ENCODE assay signal across 8 cellular contexts in genomic region chr19:34364462-34364829, GRCh38. TPM values are rescaled to one million over a fixed set of nuclear protein-coding genes. Genes with fewer than 3 reads are reported as not detected.
DNase-seq lines count a peak whose midpoint lies in the region; ATAC-seq, FAIRE-seq and TF ChIP-seq lines count a peak whose summit lies in the region.

No MANE protein-coding gene starts in this region.

- H3K27ac ChIP-seq in GM12878 (ENCODE audit: control insufficient read depth, insufficient read depth) = peak overlapping the region; percentile 43; the same call in 1 of the 2 replicates
- H3K27ac ChIP-seq in lower lobe of right lung = peak overlapping the region; percentile 87
- H3K27ac ChIP-seq in transverse colon = peak overlapping the region; percentile 87 to 91 (median 90)

- DNase-seq in activated naive CD4-positive, alpha-beta T cell treated with anti-CD3 and anti-CD28 coated beads, Interleukin-2, amount 10 ng/mL, durations not matched to agents 7 days and 5 days = no peak
- DNase-seq in activated naive CD4-positive, alpha-beta T cell (lab: John Stamatoyannopoulos, UW) = no peak
- DNase-seq in GM12878 (ENCODE audit: low read depth, low spot score) (no peak), lower lobe of right lung (no peak), transverse colon (no peak)

- peaks cover 4% of the 10 kb centered on the region; the same call in 1 of the 2 replicates for H4K20me1 ChIP-seq in GM12878 (ENCODE audit: control insufficient read depth, insufficient read depth)

- TF ChIP-seq CTCF in GM12878 (IDR thresholded peaks at IDR 0.05 in 2 of 3, conservative IDR thresholded peaks at IDR 0.05 in 1 of 3; ENCODE audit: control insufficient read depth in 2 of 3, extremely low read depth in 1 of 3, insufficient read depth in 1 of 3, low read depth in 3 of 3, low read length in 3 of 3) (no peak), lower lobe of right lung (IDR thresholded peaks at IDR 0.05) (no peak), transverse colon (IDR thresholded peaks at IDR 0.05) (no peak)

- in situ Hi-C loops in GM12878 (cut with MboI) (no loop called here), transverse colon (cut with MboI; ENCODE audit: low pct_ligation_motif_present in 1 of 4, low pct_unique_long_range_greater_than_20kb in 1 of 4, low sequenced_read_pairs in 3 of 4) (no loop called here)

- H3K9me3 ChIP-seq in GM12878 (replicated peaks; ENCODE audit: control insufficient read depth, insufficient read depth, low read length) (no peaks in the 10 kb centered on the region), lower lobe of right lung (no peaks in the 10 kb centered on the region), transverse colon (no peaks in the 10 kb centered on the region)

- RAD21 ChIA-PET in GM12878 (lab: Charles Lee; ENCODE audit: unreplicated experiment) = interaction anchor here (1.3 kb wide), 2 partner anchors 66 to 68 kb away, joined by 4 to 5 read pairs; no protein-coding TSS in a partner anchor

- peaks cover 44% of the 10 kb centered on the region for H3K79me2 ChIP-seq in GM12878 (ENCODE audit: control insufficient read depth, insufficient read depth, low read length)

- intact Hi-C loops in GM12878 (cut with micrococcal nuclease; ENCODE audit: unreplicated experiment) (no loop called here), lower lobe of right lung (cut with DNase I) (no loop called here), transverse colon (cut with DNase I; ENCODE audit: low total_unique reads) (no loop called here)

- H3K9me3 Mint-ChIP-seq in activated naive CD4-positive, alpha-beta T cell treated with anti-CD3 and anti-CD28 coated beads, Interleukin-2, amount 10 ng/mL, durations not matched to agents 7 days and 5 days = no peaks in the 10 kb centered on the region

- WGBS in GM12878 (ENCODE audit: insufficient coverage, insufficient replicate concordance, low lambda C conversion rate, missing lambda C conversion rate) = 74% methylated on average over 11 of the region's 11 CpGs
- 54 to 64% methylated on average over 5 to 11 of the region's 11 CpGs for WGBS in transverse colon (ENCODE audit: low coverage in 1 of 2), 2 donors

- H3K4me3 ChIP-seq in GM12878 = peak overlapping the region; percentile 73
- peak overlapping the region; percentile 99 for H3K4me3 ChIP-seq in lower lobe of right lung
- peak overlapping the region in 3 of 4 donors; percentile 89 to 91 (median 90) for H3K4me3 ChIP-seq in transverse colon

- CTCF ChIA-PET in activated naive CD4-positive, alpha-beta T cell treated with anti-CD3 and anti-CD28 coated beads, Interleukin-2, amount 10 ng/mL, durations not matched to agents 7 days and 5 days (lab: Charles Lee) = interaction anchor here (1.3 kb wide), 1 partner anchor 13 kb away, joined by 3 read pairs; no protein-coding TSS in a partner anchor
- CTCF ChIA-PET in GM12878 (lab: Yijun Ruan, JAX) = no interaction called here

- no peak for ATAC-seq in GM12878
- no peak for ATAC-seq in lower lobe of right lung
- no peak for ATAC-seq in GM21717 (IDR thresholded peaks at IDR 0.05; ENCODE audit: unreplicated experiment)
- ATAC-seq in HG03045 (IDR thresholded peaks at IDR 0.05; ENCODE audit: unreplicated experiment) = no peak
- ATAC-seq in HG03469 (IDR thresholded peaks at IDR 0.05; ENCODE audit: unreplicated experiment) = no peak

- SMC1A ChIA-PET in GM12878 (lab: Charles Lee; ENCODE audit: uncharacterized antibody, unreplicated experiment) = interaction anchor here (1.1 to 1.2 kb wide), 3 partner anchors 8 to 67 kb away, joined by 3 to 5 read pairs (median 3); no protein-coding TSS in a partner anchor

- peak overlapping the region; percentile 100 for H3K4me3 Mint-ChIP-seq in activated naive CD4-positive, alpha-beta T cell treated with anti-CD3 and anti-CD28 coated beads, Interleukin-2, amount 10 ng/mL, durations not matched to agents 7 days and 5 days

- peaks cover 33% of the 10 kb centered on the region for H3K36me3 Mint-ChIP-seq in activated naive CD4-positive, alpha-beta T cell treated with anti-CD3 and anti-CD28 coated beads, Interleukin-2, amount 10 ng/mL, durations not matched to agents 7 days and 5 days

- TF ChIP-seq POLR2A in GM12878 (IDR thresholded peaks at IDR 0.05; ENCODE audit: low read depth, low read length) (no peak), transverse colon (IDR thresholded peaks at IDR 0.05) (no peak)

- H3K9ac ChIP-seq in GM12878 (ENCODE audit: control insufficient read depth, insufficient read depth, low read length) = peak overlapping the region; percentile 49; the same call in 1 of the 2 replicates

- H3K27ac Mint-ChIP-seq in activated naive CD4-positive, alpha-beta T cell treated with anti-CD3 and anti-CD28 coated beads, Interleukin-2, amount 10 ng/mL, durations not matched to agents 7 days and 5 days = peak overlapping the region; percentile 91

- no peak for TF ChIP-seq RAD21 in GM12878 (IDR thresholded peaks at IDR 0.05; ENCODE audit: insufficient read depth, low read depth, low read length)

- POLR2A ChIA-PET in GM12878 (lab: Charles Lee) = interaction anchor here (0.6 to 1.0 kb wide), 2 partner anchors 30 to 124 kb away, joined by 3 to 4 read pairs; no protein-coding TSS in a partner anchor

- H3K4me1 ChIP-seq in GM12878 (ENCODE audit: control insufficient read depth, insufficient read depth, low read length) = peaks cover 22% of the 10 kb centered on the region
- peaks cover 27% of the 10 kb centered on the region for H3K4me1 ChIP-seq in lower lobe of right lung
- peaks cover 11 to 33% (median 26%) of the 10 kb centered on the region in 4 donors for H3K4me1 ChIP-seq in transverse colon

- H3K36me3 ChIP-seq in GM12878 (ENCODE audit: control insufficient read depth in 2 of 2, insufficient read depth in 2 of 2, low read length in 1 of 2) = peaks cover 6 to 24% of the 10 kb centered on the region in 2 experiments
- H3K36me3 ChIP-seq in lower lobe of right lung = peaks cover 29% of the 10 kb centered on the region
- peaks cover 0 to 14% (median 7%) of the 10 kb centered on the region in 4 donors for H3K36me3 ChIP-seq in transverse colon

- H3K27me3 Mint-ChIP-seq in activated naive CD4-positive, alpha-beta T cell treated with anti-CD3 and anti-CD28 coated beads, Interleukin-2, amount 10 ng/mL, durations not matched to agents 7 days and 5 days = peaks cover 5% of the 10 kb centered on the region

- peak overlapping the region; percentile 96 for H3K4me2 ChIP-seq in GM12878 (ENCODE audit: control insufficient read depth, insufficient read depth)

- peaks cover 73% of the 10 kb centered on the region for H3K4me1 Mint-ChIP-seq in activated naive CD4-positive, alpha-beta T cell treated with anti-CD3 and anti-CD28 coated beads, Interleukin-2, amount 10 ng/mL, durations not matched to agents 7 days and 5 days

- TF ChIP-seq EP300 in GM12878 (IDR thresholded peaks at IDR 0.05; ENCODE audit: borderline replicate concordance in 1 of 2, control insufficient read depth in 1 of 2, low read depth in 2 of 2, low read length in 2 of 2) = no peak
- TF ChIP-seq EP300 in transverse colon (IDR thresholded peaks at IDR 0.05; ENCODE audit: low read depth) = no peak

- FAIRE-seq in GM12878 (lab: Jason Lieb, UNC) = no peak

- peak overlapping the region; percentile 86 for H2AFZ ChIP-seq in GM12878 (ENCODE audit: control insufficient read depth, low read depth, low read length)

- H3K27me3 ChIP-seq in GM12878 (replicated peaks in 1 of 2; ENCODE audit: control insufficient read depth in 2 of 2, insufficient read depth in 2 of 2, low read length in 1 of 2) (no peaks in the 10 kb centered on the region), lower lobe of right lung (ENCODE audit: low read depth) (no peaks in the 10 kb centered on the region), transverse colon (no peaks in the 10 kb centered on the region)

- no TSS peak for BruUV-seq in GM12878 (replicated peaks; lab: Mats Ljungman, UMichigan)

RNA-seq across cellular contexts. Expression of gene GPI, which starts 0.6 kb away (rescaled TPM):
- total RNA-seq in GM12878 (2013; cell fraction: nucleolus; rRNA removed) = 401 and 455 TPM in 2 replicates
- total RNA-seq in GM12878 (2014; rRNA removed) (190 and 208 TPM in 2 replicates), GM12878 (2014; rRNA removed; fragmentation: Illumina TruSeq; extraction: Trizol) (132 and 145 TPM in 2 replicates), GM12878 (2021) (389 and 390 TPM in 2 replicates), lower lobe of right lung (136 TPM), transverse colon (100 to 1,000 TPM; 112 to 531 (median 220) TPM)
- 425 TPM for polyA plus RNA-seq in GM12878 (2011; ENCODE audit: low read depth)
- polyA plus RNA-seq in GM12878 (2011; rRNA removed) (73.4 and 161 TPM in 2 replicates), GM12878 (2014; fragmentation: Illumina TruSeq; extraction: Trizol) (164 and 308 TPM in 2 replicates), GM12878 (2014; fragmentation: Nextera tagmentation; extraction: Ambion mirVana) (100 to 1,000 TPM; 124 to 133 TPM), GM12878 (2014; rRNA removed) (171 and 202 TPM in 2 replicates), GM12878 (2016; fragmentation: Nextera tagmentation; extraction: Ambion mirVana) (100 to 1,000 TPM; 387 to 400 TPM)
- 243 and 341 TPM in 2 replicates for polyA plus RNA-seq in GM12878 (2011; cell fraction: cytosol; rRNA removed)
- 464 and 522 TPM in 2 replicates for polyA plus RNA-seq in GM12878 (2011; cell fraction: nucleus; rRNA removed)
- polyA plus RNA-seq in GM12878 (2012) = 590 and 669 TPM in 2 replicates
- 290 and 381 TPM in 2 replicates for polyA minus RNA-seq in GM12878 (2011; rRNA and poly(A)+ RNA removed)
- 243 and 254 TPM in 2 replicates for polyA minus RNA-seq in GM12878 (2011; cell fraction: cytosol; rRNA and poly(A)+ RNA removed)
- polyA minus RNA-seq in GM12878 (2011; cell fraction: nucleus; rRNA and poly(A)+ RNA removed) = 138 and 217 TPM in 2 replicates

RNA-seq across cellular contexts. Expression of gene PDCD2L, which starts 39.8 kb away (rescaled TPM):
- 19.9 and 25.0 TPM in 2 replicates for total RNA-seq in GM12878 (2013; cell fraction: nucleolus; rRNA removed)
- total RNA-seq in GM12878 (2014; rRNA removed) (34.3 and 36.5 TPM in 2 replicates), GM12878 (2014; rRNA removed; fragmentation: Illumina TruSeq; extraction: Trizol) (27.0 and 31.0 TPM in 2 replicates), GM12878 (2021) (28.0 and 29.9 TPM in 2 replicates), lower lobe of right lung (8.7 TPM), transverse colon (10 to 100 TPM in 1 of 4 donors, 1 to 10 TPM in 2, not detected in 1; 5.6 to 10.6 (median 7.2) TPM)
- 14.1 TPM for polyA plus RNA-seq in GM12878 (2011; ENCODE audit: low read depth)
- polyA plus RNA-seq in GM12878 (2011; rRNA removed) (41.3 and 47.9 TPM in 2 replicates), GM12878 (2014; fragmentation: Illumina TruSeq; extraction: Trizol) (12.2 and 18.2 TPM in 2 replicates), GM12878 (2014; fragmentation: Nextera tagmentation; extraction: Ambion mirVana) (10 to 100 TPM in 1 of 2 experiments, 1 to 10 TPM in 1; 7.2 to 19.1 TPM), GM12878 (2014; rRNA removed) (32.2 and 32.5 TPM in 2 replicates), GM12878 (2016; fragmentation: Nextera tagmentation; extraction: Ambion mirVana) (10 to 100 TPM; 25.7 to 25.8 TPM)
- polyA plus RNA-seq in GM12878 (2011; cell fraction: cytosol; rRNA removed) = 36.8 and 44.3 TPM in 2 replicates
- 21.6 and 28.4 TPM in 2 replicates for polyA plus RNA-seq in GM12878 (2011; cell fraction: nucleus; rRNA removed)
- polyA plus RNA-seq in GM12878 (2012) = 15.9 and 18.3 TPM in 2 replicates
- polyA minus RNA-seq in GM12878 (2011; rRNA and poly(A)+ RNA removed) = 32.1 and 36.2 TPM in 2 replicates
- polyA minus RNA-seq in GM12878 (2011; cell fraction: cytosol; rRNA and poly(A)+ RNA removed) = 8.7 and 11.1 TPM in 2 replicates
- polyA minus RNA-seq in GM12878 (2011; cell fraction: nucleus; rRNA and poly(A)+ RNA removed) = 5.7 and 10.2 TPM in 2 replicates
